In the genomic region with DNA sequence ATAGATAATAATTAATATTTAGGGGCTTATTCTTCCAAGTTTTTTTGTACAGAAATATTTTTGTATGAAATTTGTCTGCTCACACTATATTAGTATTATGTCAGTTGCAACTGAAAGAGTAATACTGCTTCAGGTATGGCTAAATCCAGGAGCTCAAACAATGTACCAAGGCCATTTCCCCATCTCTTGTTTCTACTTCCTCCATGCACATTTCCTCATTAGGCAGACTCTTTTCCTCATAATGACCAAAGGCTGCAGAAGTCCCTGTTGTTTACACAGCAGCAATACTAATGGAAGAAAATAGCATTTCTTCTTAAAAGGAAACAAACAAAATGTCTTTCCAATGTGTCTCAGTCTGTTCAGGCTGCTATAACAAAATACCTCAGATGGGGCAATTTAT, we compare ENCODE assay signal across 16 cellular contexts. TPM values are rescaled to one million over a fixed set of nuclear protein-coding genes. Genes with fewer than 3 reads are reported as not detected.
DNase-seq lines count a peak whose midpoint lies in the region; ATAC-seq and TF ChIP-seq lines count a peak whose summit lies in the region.
"Had no signal": no experiment of that assay in that cellular context is flagged by ENCODE, and none has a peak within 500 bp of the region (broad histone marks: within the 10 kb centered on the region; RNA-seq: fewer than 3 reads in every experiment).

No MANE protein-coding gene starts in this region.

- DNase-seq in CD14-positive monocyte (ENCODE audit: low spot score) (no peak), CD1c-positive myeloid dendritic cell (ENCODE audit: extremely low spot score) (peak; percentile 54), NOMO-1 treated with DMSO at 0.1 percent for 48 hours (lab: John Stamatoyannopoulos, UW; ENCODE audit: unreplicated experiment) (peak; percentile 79), OCI-M2 (lab: John Stamatoyannopoulos, UW; ENCODE audit: unreplicated experiment) (no peak), DMS114 treated with DMSO at 0.1 percent for 48 hours (lab: John Stamatoyannopoulos, UW; ENCODE audit: unreplicated experiment) (no peak), NCI-H2029 (lab: John Stamatoyannopoulos, UW) (no peak)
- DNase-seq: BE2C; Caco-2; CD8-positive, alpha-beta memory T cell; DMS53; GF-D8; GM23248 had no signal

- no peak for TF ChIP-seq CTCF in CD14-positive monocyte (IDR thresholded peaks at IDR 0.05)

- intact Hi-C loops in CD14-positive monocyte (cut with micrococcal nuclease) = no loop called here
- intact Hi-C loops in dendritic cell treated with granulocyte-macrophage colony-stimulating factor and Interleukin-4, amounts not matched to agents 40 ng/mL and 50 ng/mL, for 4 days (cut with micrococcal nuclease) = no loop called here

- H3K9me3 Mint-ChIP-seq in CD14-positive monocyte = peaks cover under 1 to 10% (median 6%) of the 10 kb centered on the region in 7 donors
- H3K9me3 Mint-ChIP-seq in dendritic cell treated with granulocyte-macrophage colony-stimulating factor and Interleukin-4, amounts not matched to agents 40 ng/mL and 50 ng/mL, for 4 days = peaks cover 4% of the 10 kb centered on the region
- H3K9me3 Mint-ChIP-seq: CD8-positive, alpha-beta memory T cell had no signal

- peaks cover 0 to 1% (median 0%) of the 10 kb centered on the region in 3 donors for H3K27me3 Mint-ChIP-seq in CD14-positive monocyte (ENCODE audit: low read depth in 3 of 3)
- H3K27me3 Mint-ChIP-seq in dendritic cell treated with granulocyte-macrophage colony-stimulating factor and Interleukin-4, amounts not matched to agents 40 ng/mL and 50 ng/mL, for 4 days = no peaks in the 10 kb centered on the region

- H3K4me1 Mint-ChIP-seq in CD14-positive monocyte = peaks cover 58% of the 10 kb centered on the region
- H3K4me1 Mint-ChIP-seq in dendritic cell treated with granulocyte-macrophage colony-stimulating factor and Interleukin-4, amounts not matched to agents 40 ng/mL and 50 ng/mL, for 4 days (ENCODE audit: low read depth) = peaks cover 49% of the 10 kb centered on the region
- H3K4me1 Mint-ChIP-seq: CD8-positive, alpha-beta memory T cell had no signal

- H3K27ac Mint-ChIP-seq in CD14-positive monocyte = peak overlapping the region; percentile 89 to 96 (median 95)
- peak overlapping the region; percentile 78 for H3K27ac Mint-ChIP-seq in dendritic cell treated with granulocyte-macrophage colony-stimulating factor and Interleukin-4, amounts not matched to agents 40 ng/mL and 50 ng/mL, for 4 days
- H3K27ac Mint-ChIP-seq: CD8-positive, alpha-beta memory T cell had no signal

- H3K36me3 Mint-ChIP-seq in CD14-positive monocyte = peaks cover 12 to 25% of the 10 kb centered on the region in 2 donors
- no peaks in the 10 kb centered on the region for H3K36me3 Mint-ChIP-seq in dendritic cell treated with granulocyte-macrophage colony-stimulating factor and Interleukin-4, amounts not matched to agents 40 ng/mL and 50 ng/mL, for 4 days (ENCODE audit: low read depth)
- H3K36me3 Mint-ChIP-seq: CD8-positive, alpha-beta memory T cell had no signal

- H3K4me3 Mint-ChIP-seq in CD14-positive monocyte = peak overlapping the region in 1 of 2 donors; percentile 67
- H3K4me3 Mint-ChIP-seq in dendritic cell treated with granulocyte-macrophage colony-stimulating factor and Interleukin-4, amounts not matched to agents 40 ng/mL and 50 ng/mL, for 4 days = no peak overlapping the region
- H3K4me3 Mint-ChIP-seq: CD8-positive, alpha-beta memory T cell had no signal

- ATAC-seq in HG02798 (IDR thresholded peaks at IDR 0.05; ENCODE audit: poor library complexity, unreplicated experiment) = no peak
- ATAC-seq: A549, HCT116 had no signal

RNA-seq across cellular contexts. Expression of a gene that starts 9.2 kb away (rescaled TPM):
- polyA plus RNA-seq in CD14-positive monocyte = 100 to 1,000 TPM in 1 of 2 donors, 10 to 100 TPM in 1; 92.9 to 107 TPM

Comparison
In these comparisons a context has a peak if more than half of its experiments do, and no peak if none do; other contexts are left out.
1. DNase-seq: peak in CD1c-positive myeloid dendritic cell (single experiment) and NOMO-1 treated with DMSO at 0.1 percent for 48 hours (single experiment); none in CD14-positive monocyte (single experiment), OCI-M2 (single experiment), DMS114 treated with DMSO at 0.1 percent for 48 hours (single experiment) and NCI-H2029 (single experiment).